Comparison of ENCODE assay signal across 16 cellular contexts in the genomic region with DNA sequence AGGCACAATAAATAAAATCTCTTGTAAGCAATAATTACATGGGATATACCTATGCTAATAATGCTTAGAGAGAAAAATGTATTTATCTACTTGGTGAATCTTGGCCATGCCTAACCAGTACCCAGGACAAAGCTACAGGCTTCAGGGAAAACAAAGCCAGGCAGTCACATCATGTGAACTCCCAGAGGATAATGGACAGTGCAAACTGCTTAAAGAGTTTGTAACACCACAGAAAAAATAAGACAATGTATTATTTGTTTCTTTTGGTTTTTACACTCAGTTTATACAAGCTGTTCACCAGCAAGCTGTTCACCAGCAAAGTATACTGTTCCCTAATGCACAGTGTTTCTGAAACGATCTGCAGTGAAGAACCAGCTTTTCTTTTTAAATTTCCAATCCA.
"Had no signal": no experiment of that assay in that cellular context is flagged by ENCODE, and none has a peak within 500 bp of the region (broad histone marks: within the 10 kb centered on the region; RNA-seq: fewer than 3 reads in every experiment).

No MANE protein-coding gene starts in this region.

- H3K27me3 ChIP-seq: right atrium auricular region, upper lobe of left lung had no signal

- H3K27ac ChIP-seq: lower lobe of right lung, parathyroid adenoma, right atrium auricular region, skin epidermis, upper lobe of left lung had no signal

- H3K4me3 ChIP-seq: lower lobe of right lung, right atrium auricular region, skin epidermis, upper lobe of left lung had no signal

- ATAC-seq: activated T-helper 17 cell treated with anti-CD3 and anti-CD28 coated beads, Interleukin-2, amount 50 U/mL, for 72 hours; esophagus mucosa; left colon; lower lobe of right lung; stimulated activated naive B cell treated with anti-CD40 and anti-IgM and Interleukin-4, amounts not matched to agents 10 μg/mL and 1 μg/mL and 100 μg/mL, for 72 hours; T-cell had no signal

- DNase-seq: activated naive CD4-positive, alpha-beta T cell treated with Interleukin-2 at 50 U/mL for 16 hours; left colon; lower lobe of right lung; naive B cell; SK-N-SH; stimulated activated CD4-positive, alpha-beta T cell treated with anti-CD3 and anti-CD28 coated beads, Interleukin-15, amount 100 ng/mL, for 24 hours; stimulated activated CD4-positive, alpha-beta T cell treated with anti-CD3 and anti-CD28 coated beads, Interleukin-4, amount 100 ng/mL, for 1 hour; stimulated activated naive B cell treated with anti-CD40 and anti-IgM and Interleukin-4, amounts not matched to agents 10 μg/mL and 1 μg/mL and 100 μg/mL, for 72 hours; T-cell; T-helper 9 cell; upper lobe of left lung had no signal

- H3K9me3 ChIP-seq: lower lobe of right lung, right atrium auricular region, SK-N-SH, upper lobe of left lung had no signal

- H3K4me1 ChIP-seq: right atrium auricular region had no signal
